1 cellular context compared by ENCODE assay signal in the genomic region with DNA sequence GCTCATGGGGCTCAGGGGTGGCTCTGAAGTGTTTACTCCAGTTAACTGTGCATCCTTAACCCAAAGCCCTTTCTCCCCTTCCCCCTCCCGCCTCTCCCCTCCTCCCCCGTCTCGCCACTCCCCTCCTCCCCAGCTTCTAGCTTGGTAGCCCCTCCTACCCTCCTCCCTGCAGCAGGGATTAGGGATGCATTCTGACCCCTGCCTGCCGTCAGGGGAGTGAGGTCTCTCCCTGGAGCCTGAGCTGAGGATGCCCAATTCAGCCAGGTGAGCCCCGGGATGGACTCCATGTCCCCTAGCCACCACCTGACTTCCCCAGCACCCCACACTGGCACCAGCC.
TF ChIP-seq lines count a peak whose summit lies in the region.

No MANE protein-coding gene starts in this region.

TF ChIP-seq in GM23338, 12 proteins besides CTCF, POLR2A, EP300 and RAD21 (continued from another document):
- no peak for TF ChIP-seq ETS1 (IDR thresholded peaks at IDR 0.05)
- no peak for TF ChIP-seq JUNB (IDR thresholded peaks at IDR 0.05; ENCODE audit: unreplicated experiment)
